8 cellular contexts compared by ENCODE assay signal in the genomic region with DNA sequence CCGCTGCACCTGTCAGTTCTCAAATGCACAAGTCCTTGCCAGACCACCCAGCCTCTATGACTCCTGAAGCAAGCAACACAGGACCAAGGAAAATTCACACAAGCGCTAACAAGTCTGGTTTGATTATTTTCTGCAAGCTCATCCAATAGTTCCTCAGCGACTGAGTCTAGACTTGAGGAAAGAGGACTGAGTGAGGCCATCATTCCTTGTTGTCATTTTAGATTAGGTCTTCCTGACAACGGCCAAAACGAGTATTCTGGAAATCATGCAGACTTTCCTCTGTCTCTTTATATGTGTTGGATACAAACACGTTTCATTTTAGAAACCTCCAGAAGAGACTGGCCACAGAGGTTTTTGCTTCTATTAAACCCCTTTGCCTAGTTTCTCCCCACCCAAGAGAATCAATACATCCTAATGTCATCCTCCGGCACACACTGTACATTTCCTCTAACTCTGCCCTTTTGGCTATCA. TPM values are rescaled to one million over a fixed set of nuclear protein-coding genes. Genes with fewer than 3 reads are reported as not detected.
A peak's percentile ranks its signal among the peaks of the same experiment; 100 is the strongest.
DNase-seq lines count a peak whose midpoint lies in the region; ATAC-seq and TF ChIP-seq lines count a peak whose summit lies in the region.

No MANE protein-coding gene starts in this region.

- peak overlapping the region; percentile 23 for H2BK5ac ChIP-seq in trophoblast cell (ENCODE audit: low read depth, low read length, poor library complexity)

- peaks cover 28% of the 10 kb centered on the region for H3K79me2 ChIP-seq in trophoblast cell (ENCODE audit: control insufficient read depth, insufficient read depth, low read length, poor library complexity)

- H4K8ac ChIP-seq in trophoblast cell (ENCODE audit: low read depth, low read length), result peak overlapping the region; percentile 67

- H4K91ac ChIP-seq in trophoblast cell (ENCODE audit: low read depth, low read length), result peak overlapping the region; percentile 67

- ATAC-seq in heart right ventricle, result no peak
- ATAC-seq in left cardiac atrium, result no peak
- no peak for ATAC-seq in HG03565 (IDR thresholded peaks at IDR 0.05; ENCODE audit: unreplicated experiment)
- no peak for ATAC-seq in left lobe of liver

- H3K9me3 ChIP-seq in heart right ventricle (no peaks in the 10 kb centered on the region), trophoblast cell (ENCODE audit: insufficient read depth, low read depth, low read length) (no peaks in the 10 kb centered on the region)

- H3K27ac Mint-ChIP-seq in T-helper 2 cell treated with Interferon-gamma antibody and Interleukin-4, amounts not matched to agents 5 μg/mL and 100 μg/mL, for 36 hours, result peak overlapping the region; percentile 97

- peak overlapping the region; percentile 84 for H2AFZ ChIP-seq in trophoblast cell (ENCODE audit: insufficient read depth, low read length, poor library complexity)

- peak overlapping the region; percentile 85 for H3K4ac ChIP-seq in trophoblast cell (ENCODE audit: low read depth, low read length)

- H3K18ac ChIP-seq in trophoblast cell (ENCODE audit: low read length), result peak overlapping the region; percentile 22

- no peak for DNase-seq in heart right ventricle
- no peak for DNase-seq in left cardiac atrium
- DNase-seq in T-helper 2 cell treated with Interferon-gamma antibody and Interleukin-4, amounts not matched to agents 5 μg/mL and 100 μg/mL, for 36 hours (ENCODE audit: low spot score), result no peak
- peak; percentile 12 for DNase-seq in fibroblast of gingiva (ENCODE audit: low read depth)
- DNase-seq in trophoblast cell, result peak in 1 of 2 donors; percentile 32
- no peak for DNase-seq in central memory CD4-positive, alpha-beta T cell
- no peak for DNase-seq in left lobe of liver (ENCODE audit: low spot score)

- 3 to 4% methylated on average over 7 of the region's 7 CpGs for WGBS in heart right ventricle, 2 donors
- no CpG with 5 or more reads among the region's 7 CpGs for WGBS in trophoblast cell (ENCODE audit: extremely low coverage, insufficient coverage, insufficient read length)

- no peak for TF ChIP-seq CTCF in heart right ventricle (IDR thresholded peaks at IDR 0.05)

- peaks cover 12% of the 10 kb centered on the region for H3K79me1 ChIP-seq in trophoblast cell (ENCODE audit: low read length)

- H2BK120ac ChIP-seq in trophoblast cell (ENCODE audit: insufficient read depth, low read length, poor library complexity), result peak overlapping the region; percentile 16

- no peaks in the 10 kb centered on the region for H3K27me3 Mint-ChIP-seq in T-helper 2 cell treated with Interferon-gamma antibody and Interleukin-4, amounts not matched to agents 5 μg/mL and 100 μg/mL, for 36 hours (ENCODE audit: low read depth)

- H3K27ac ChIP-seq in heart right ventricle (peak overlapping the region; percentile 81 to 99 (median 96)), trophoblast cell (ENCODE audit: low read depth, low read length) (peak overlapping the region; percentile 68)

- intact Hi-C loops in heart right ventricle (cut with DNase I) (loop anchor here in 4 of 10 donors (1.0 to 10.0 kb wide), 3 partner anchors 32 to 69 kb away; a partner anchor contains a TSS), left cardiac atrium (cut with DNase I) (loop anchor here in 1 of 2 donors (10.0 kb wide), 1 partner anchor 52 kb away; a partner anchor contains a TSS)

- H3K36me3 ChIP-seq in heart right ventricle (peaks cover 0 to 43% (median 0%) of the 10 kb centered on the region in 9 donors), trophoblast cell (ENCODE audit: control insufficient read depth in 1 of 2, insufficient read depth in 2 of 2, low read length in 2 of 2) (peaks cover 5 to 7% of the 10 kb centered on the region in 2 experiments)

- peaks cover 39% of the 10 kb centered on the region for H3K36me3 Mint-ChIP-seq in T-helper 2 cell treated with Interferon-gamma antibody and Interleukin-4, amounts not matched to agents 5 μg/mL and 100 μg/mL, for 36 hours (ENCODE audit: low read depth)

- H3K4me3 Mint-ChIP-seq in T-helper 2 cell treated with Interferon-gamma antibody and Interleukin-4, amounts not matched to agents 5 μg/mL and 100 μg/mL, for 36 hours, result peak overlapping the region; percentile 96

- H3K4me3 ChIP-seq in heart right ventricle (peak overlapping the region; percentile 67 to 99 (median 86)), trophoblast cell (ENCODE audit: low read depth, low read length) (peak overlapping the region; percentile 94)

- H2AK5ac ChIP-seq in trophoblast cell (ENCODE audit: low read length), result no peak overlapping the region

- H3K27me3 ChIP-seq in heart right ventricle (no peaks in the 10 kb centered on the region), trophoblast cell (ENCODE audit: insufficient read depth, low read length) (no peaks in the 10 kb centered on the region)

- no peak overlapping the region for H4K12ac ChIP-seq in trophoblast cell (ENCODE audit: low read depth, low read length)

- peaks cover 0 to 74% (median 61%) of the 10 kb centered on the region in 9 donors for H3K4me1 ChIP-seq in heart right ventricle
- H3K4me1 ChIP-seq in trophoblast cell (ENCODE audit: control insufficient read depth in 1 of 2, insufficient read depth in 2 of 2, low read length in 2 of 2), result peaks cover 0 to 4% of the 10 kb centered on the region in 2 experiments

- H3K14ac ChIP-seq in trophoblast cell (ENCODE audit: low read length), result peak overlapping the region; percentile 49

- H3K9me3 Mint-ChIP-seq in T-helper 2 cell treated with Interferon-gamma antibody and Interleukin-4, amounts not matched to agents 5 μg/mL and 100 μg/mL, for 36 hours, result no peaks in the 10 kb centered on the region

- peak overlapping the region; percentile 89 for H3K9ac ChIP-seq in trophoblast cell (ENCODE audit: low read length)

- no peak overlapping the region for H2BK12ac ChIP-seq in trophoblast cell (ENCODE audit: low read length)

- H3K4me1 Mint-ChIP-seq in T-helper 2 cell treated with Interferon-gamma antibody and Interleukin-4, amounts not matched to agents 5 μg/mL and 100 μg/mL, for 36 hours (ENCODE audit: low read depth), result peaks cover 38% of the 10 kb centered on the region

- peak overlapping the region; percentile 96 for H3K4me2 ChIP-seq in trophoblast cell (ENCODE audit: low read length)

- H3K23ac ChIP-seq in trophoblast cell (ENCODE audit: low read length), result no peak overlapping the region

RNA-seq across cellular contexts. Expression of a gene that starts 0.6 kb away (rescaled TPM):
- 100 to 1,000 TPM in 3 of 10 donors, 10 to 100 TPM in 7; 76.7 to 153 (median 90.6) TPM for total RNA-seq in heart right ventricle
- polyA plus RNA-seq in heart right ventricle, result 10 to 100 TPM; 32.0 to 86.7 TPM
- 100 to 1,000 TPM in 1 of 2 donors, 10 to 100 TPM in 1; 88.9 to 139 TPM for total RNA-seq in left cardiac atrium
- polyA plus RNA-seq in trophoblast cell (2013), result 77.1 and 78.4 TPM in 2 replicates
- total RNA-seq in left lobe of liver, result 65.2 TPM

RNA-seq across cellular contexts. Expression of a gene that starts 1.1 kb away (rescaled TPM):
- total RNA-seq in heart right ventricle, result 10 to 100 TPM; 54.8 to 69.9 (median 65.0) TPM
- 10 to 100 TPM; 27.7 to 56.4 TPM for polyA plus RNA-seq in heart right ventricle
- 10 to 100 TPM; 45.2 to 74.2 TPM for total RNA-seq in left cardiac atrium
- polyA plus RNA-seq in trophoblast cell (2013), result 54.6 and 57.5 TPM in 2 replicates
- total RNA-seq in left lobe of liver, result 33.6 TPM

RNA-seq across cellular contexts. Expression of a gene that starts 31.2 kb away (rescaled TPM):
- total RNA-seq in heart right ventricle, result 10 to 100 TPM; 12.2 to 19.0 (median 17.7) TPM
- polyA plus RNA-seq in heart right ventricle, result 10 to 100 TPM; 15.7 to 30.0 TPM
- total RNA-seq in left cardiac atrium, result 10 to 100 TPM; 21.2 to 23.7 TPM
- polyA plus RNA-seq in trophoblast cell (2013), result 13.0 and 13.1 TPM in 2 replicates
- 13.4 TPM for total RNA-seq in left lobe of liver

RNA-seq across cellular contexts. Expression of a gene that starts 54.4 kb away (rescaled TPM):
- total RNA-seq in heart right ventricle, result 100 to 1,000 TPM in 9 of 10 donors, 10 to 100 TPM in 1; 92.9 to 153 (median 119) TPM
- 100 to 1,000 TPM; 161 to 228 TPM for polyA plus RNA-seq in heart right ventricle
- total RNA-seq in left cardiac atrium, result 100 to 1,000 TPM; 122 to 143 TPM
- 115 and 118 TPM in 2 replicates for polyA plus RNA-seq in trophoblast cell (2013)
- total RNA-seq in left lobe of liver, result 67.0 TPM

RNA-seq across cellular contexts. Expression of a gene that starts 54.6 kb away (rescaled TPM):
- 10 to 100 TPM; 17.5 to 43.0 (median 28.4) TPM for total RNA-seq in heart right ventricle
- 10 to 100 TPM; 14.0 to 29.9 TPM for polyA plus RNA-seq in heart right ventricle
- total RNA-seq in left cardiac atrium, result 10 to 100 TPM; 33.1 to 38.1 TPM
- polyA plus RNA-seq in trophoblast cell (2013), result 31.9 and 33.0 TPM in 2 replicates
- total RNA-seq in left lobe of liver, result 16.3 TPM
